Comparison of ENCODE assay signal across 15 cellular contexts in genomic region chr18:10304853-10305252, GRCh38.
DNase-seq lines count a peak whose midpoint lies in the region; ATAC-seq and TF ChIP-seq lines count a peak whose summit lies in the region.
"Had no signal": no experiment of that assay in that cellular context is flagged by ENCODE, and none has a peak within 500 bp of the region (broad histone marks: within the 10 kb centered on the region; RNA-seq: fewer than 3 reads in every experiment).

No MANE protein-coding gene starts in this region.

- H3K4me1 ChIP-seq in mucosa of descending colon (ENCODE audit: low read depth): no peaks in the 10 kb centered on the region
- H3K4me1 ChIP-seq in thyroid gland: no peaks in the 10 kb centered on the region

- H3K27ac ChIP-seq in thyroid gland: no peak overlapping the region

- 80 to 87% methylated on average over 3 of the region's 3 CpGs for WGBS in thyroid gland, 2 donors

- TF ChIP-seq CTCF in mucosa of descending colon (IDR thresholded peaks at IDR 0.05) (no peak), thyroid gland (IDR thresholded peaks at IDR 0.05) (no peak)

- peak; percentile 74 for DNase-seq in EL
- peak; percentile 88 for DNase-seq in NCI-H446 treated with DMSO at 0.1 percent for 48 hours (lab: John Stamatoyannopoulos, UW)
- no peak for DNase-seq in mucosa of descending colon
- no peak for DNase-seq in dermis blood vessel endothelial cell
- no peak for DNase-seq in thyroid gland
- DNase-seq: activated CD4-positive, alpha-beta memory T cell treated with anti-CD3 and anti-CD28 coated beads for 36 hours; effector CD8-positive, alpha-beta T cell; naive thymus-derived CD4-positive, alpha-beta T cell; NCI-H748 treated with DMSO at 0.1 percent for 48 hours; T-helper 17 cell had no signal

- no peak overlapping the region for H3K4me3 ChIP-seq in mucosa of descending colon
- H3K4me3 ChIP-seq in thyroid gland (replicated peaks in 1 of 3): no peak overlapping the region
- H3K4me3 ChIP-seq: smooth muscle cell had no signal

- H3K9me3 ChIP-seq in mucosa of descending colon (no peaks in the 10 kb centered on the region), thyroid gland (no peaks in the 10 kb centered on the region)

- intact Hi-C loops in mucosa of descending colon (cut with DNase I, micrococcal nuclease) (no loop called here), thyroid gland (cut with DNase I) (no loop called here)

- no peak for TF ChIP-seq POLR2A in thyroid gland (IDR thresholded peaks at IDR 0.05)

- H3K36me3 ChIP-seq in mucosa of descending colon (ENCODE audit: low read depth) (no peaks in the 10 kb centered on the region), thyroid gland (no peaks in the 10 kb centered on the region)

- peak; percentile 84 for ATAC-seq in esophagus mucosa
- ATAC-seq in mucosa of descending colon: peak; percentile 20
- ATAC-seq in GM18502 (IDR thresholded peaks at IDR 0.05; ENCODE audit: poor library complexity, unreplicated experiment): no peak
- ATAC-seq in GM21723 (IDR thresholded peaks at IDR 0.05; ENCODE audit: unreplicated experiment): no peak
- ATAC-seq: activated naive CD4-positive, alpha-beta T cell treated with anti-CD3 and anti-CD28 coated beads, Interleukin-2, amount 50 U/mL, for 72 hours; naive thymus-derived CD4-positive, alpha-beta T cell; T-helper 17 cell had no signal

- no peaks in the 10 kb centered on the region for H3K27me3 ChIP-seq in thyroid gland

Comparison
In these comparisons a context has a peak if more than half of its experiments do, and no peak if none do; other contexts are left out.
1. DNase-seq: peak in EL (single experiment) and NCI-H446 treated with DMSO at 0.1 percent for 48 hours (single experiment); none in mucosa of descending colon (0 of 3), dermis blood vessel endothelial cell (single experiment) and thyroid gland (0 of 2).
2. ATAC-seq: peak in esophagus mucosa (single experiment) and mucosa of descending colon (single experiment); none in GM18502 (single experiment) and GM21723 (single experiment).